In genomic region chr16:50741808-50742520, GRCh38 we compare ENCODE assay signal across 1 cellular context.
TF ChIP-seq lines count a peak whose summit lies in the region.

TSS of gene CYLD (plus strand) at chr16:50742086. CDS start at chr16:50749699, 7,613 bp downstream.

TF ChIP-seq in HEK293, 187 proteins besides CTCF, POLR2A, EP300 and RAD21 (continued from another document):
- TF ChIP-seq RBAK (tag by site-specific recombination; IDR thresholded peaks at IDR 0.05) (no peak), ZNF843 (tag by site-specific recombination; IDR thresholded peaks at IDR 0.05) (no peak), ZBTB17 (tag by site-specific recombination; IDR thresholded peaks at IDR 0.05) (no peak), ZNF155 (tag by site-specific recombination; IDR thresholded peaks at IDR 0.05) (no peak), SP7 (tag by site-specific recombination; IDR thresholded peaks at IDR 0.05) (peak; percentile 36; the same call in 1 of the 2 replicates), ZNF670 (tag by site-specific recombination; IDR thresholded peaks at IDR 0.05; ENCODE audit: low read depth) (no peak), KLF9 (tag by site-specific recombination; IDR thresholded peaks at IDR 0.05; ENCODE audit: low read depth) (peak; percentile 98), ZSCAN4 (tag by site-specific recombination; IDR thresholded peaks at IDR 0.05) (no peak), ZBTB10 (tag by site-specific recombination; IDR thresholded peaks at IDR 0.05) (no peak), ZNF398 (tag by site-specific recombination; IDR thresholded peaks at IDR 0.05) (peak; percentile 84), ZNF37A (tag by site-specific recombination; IDR thresholded peaks at IDR 0.05) (no peak; the same call in 1 of the 2 replicates), ZNF335 (tag by site-specific recombination; conservative IDR thresholded peaks at IDR 0.05) (no peak; the same call in 1 of the 2 replicates), MEIS1 (CRISPR knock-in tag; IDR thresholded peaks at IDR 0.05; ENCODE audit: borderline replicate concordance) (no peak), ZNF544 (tag by site-specific recombination; IDR thresholded peaks at IDR 0.05) (no peak), ZNF623 (tag by site-specific recombination; IDR thresholded peaks at IDR 0.05) (no peak), ZXDB (tag by site-specific recombination; IDR thresholded peaks at IDR 0.05) (peak; percentile 65), ZFHX2 (tag by site-specific recombination; conservative IDR thresholded peaks at IDR 0.05) (peak; percentile 97), ZNF473 (tag by site-specific recombination; IDR thresholded peaks at IDR 0.05) (no peak), ZNF513 (tag by site-specific recombination; IDR thresholded peaks at IDR 0.05) (no peak), ZNF133 (tag by site-specific recombination; IDR thresholded peaks at IDR 0.05) (no peak), ZBTB21 (tag by site-specific recombination; IDR thresholded peaks at IDR 0.05) (no peak), ZNF140 (tag by site-specific recombination; IDR thresholded peaks at IDR 0.05) (no peak), ZBTB6 (tag by site-specific recombination; IDR thresholded peaks at IDR 0.05) (no peak), ATF2 (tag by site-specific recombination; IDR thresholded peaks at IDR 0.05; ENCODE audit: low read depth) (no peak), ZNF391 (tag by site-specific recombination; IDR thresholded peaks at IDR 0.05; ENCODE audit: borderline replicate concordance, low read depth) (no peak), GLI4 (tag by site-specific recombination; IDR thresholded peaks at IDR 0.05) (no peak), ZNF660 (tag by site-specific recombination; IDR thresholded peaks at IDR 0.05) (no peak), ZBTB26 (tag by site-specific recombination; optimal IDR thresholded peaks at IDR 0.05) (peak; percentile 72), ZBTB11 (tag by site-specific recombination; conservative IDR thresholded peaks at IDR 0.05; ENCODE audit: low read depth) (no peak), ZNF184 (tag by site-specific recombination; IDR thresholded peaks at IDR 0.05) (no peak), HOXA7 (CRISPR knock-in tag; IDR thresholded peaks at IDR 0.05; ENCODE audit: borderline replicate concordance) (no peak), ZNF324 (tag by site-specific recombination; IDR thresholded peaks at IDR 0.05) (peak; percentile 30; the same call in 1 of the 2 replicates), ZNF621 (tag by site-specific recombination; IDR thresholded peaks at IDR 0.05) (no peak)
